13 cellular contexts compared by ENCODE assay signal in the genomic region with DNA sequence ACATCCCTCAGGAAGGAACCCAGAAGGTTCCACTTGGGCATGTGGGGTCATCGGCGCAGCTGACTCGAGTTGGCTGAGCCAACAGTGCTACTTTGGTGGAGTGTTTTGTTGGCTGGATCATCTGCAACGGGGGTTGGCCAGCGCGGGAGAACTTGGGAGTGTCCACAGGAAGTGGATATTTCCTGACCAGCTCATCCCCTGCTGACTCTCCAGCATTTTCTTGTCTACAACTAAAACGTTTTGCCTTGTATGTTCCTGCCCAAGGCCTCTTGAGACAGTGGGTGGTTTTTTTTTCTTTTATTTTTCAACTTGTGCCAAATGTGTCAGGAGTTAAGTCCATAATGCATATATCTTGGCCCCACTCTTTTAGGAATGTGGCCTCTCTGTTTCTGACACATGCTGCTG.
A peak's percentile ranks its signal among the peaks of the same experiment; 100 is the strongest.
DNase-seq lines count a peak whose midpoint lies in the region; ATAC-seq, FAIRE-seq and TF ChIP-seq lines count a peak whose summit lies in the region.
"Had no signal": no experiment of that assay in that cellular context is flagged by ENCODE, and none has a peak within 500 bp of the region (broad histone marks: within the 10 kb centered on the region; RNA-seq: fewer than 3 reads in every experiment).

No MANE protein-coding gene starts in this region.

- H2AFZ ChIP-seq in HepG2 (ENCODE audit: low read length) (no peak overlapping the region), fibroblast of lung (ENCODE audit: low read length) (peak overlapping the region; percentile 30), OCI-LY7 (ENCODE audit: low read length) (no peak overlapping the region)

- ATAC-seq in HepG2 = no peak

- H3K27me3 ChIP-seq in liver (ENCODE audit: control insufficient read depth in 4 of 4, insufficient read depth in 4 of 4, low read length in 3 of 4) (peaks cover 0 to 2% (median 0%) of the 10 kb centered on the region in 4 donors), HepG2 (ENCODE audit: control insufficient read depth in 1 of 2, insufficient read depth in 2 of 2, low read length in 2 of 2) (no peaks in the 10 kb centered on the region), fibroblast of lung (ENCODE audit: control insufficient read depth, insufficient read depth, low read length) (no peaks in the 10 kb centered on the region)

- DNase-seq in HepG2 (ENCODE audit: low spot score) (no peak), fibroblast of lung (ENCODE audit: low read depth in 2 of 2) (peak; percentile 93 to 100), myocyte (ENCODE audit: low read depth) (peak; percentile 94), D721Med (ENCODE audit: insufficient read length, low spot score) (no peak), GM20000 (ENCODE audit: low spot score) (no peak), substantia nigra (lab: John Stamatoyannopoulos, UW) (no peak), OCI-LY7 (ENCODE audit: low spot score) (no peak)
- DNase-seq: activated CD4-positive, alpha-beta T cell treated with anti-CD3 and anti-CD28 coated beads for 1 hour; NCI-H510A treated with DMSO at 0.1 percent for 48 hours had no signal

- TF ChIP-seq POLR2A in HepG2 (IDR thresholded peaks at IDR 0.05; ENCODE audit: insufficient read depth in 1 of 2, low read depth in 2 of 2, low read length in 2 of 2) = no peak

- no peak overlapping the region for H3K4me2 ChIP-seq in HepG2 (ENCODE audit: low read depth, low read length)
- peak overlapping the region; percentile 52 for H3K4me2 ChIP-seq in fibroblast of lung (ENCODE audit: extremely low read depth, insufficient read depth, low read length)
- H3K4me2 ChIP-seq in OCI-LY7 (ENCODE audit: low read length) = no peak overlapping the region

- no peak for TF ChIP-seq CTCF in liver (IDR thresholded peaks at IDR 0.05; ENCODE audit: low read depth, low read length, missing input control)
- TF ChIP-seq CTCF in HepG2 (CRISPR knock-in tag; IDR thresholded peaks at IDR 0.05) = no peak
- no peak for TF ChIP-seq CTCF in fibroblast of lung (conservative IDR thresholded peaks at IDR 0.05 in 1 of 2, IDR thresholded peaks at IDR 0.05 in 1 of 2; ENCODE audit: low read depth in 1 of 2, low read length in 2 of 2)
- TF ChIP-seq CTCF in D721Med (IDR thresholded peaks at IDR 0.05; ENCODE audit: insufficient read depth, missing control alignments) = no peak
- no peak for TF ChIP-seq CTCF in GM20000 (IDR thresholded peaks at IDR 0.05; ENCODE audit: extremely low read depth, missing control alignments)
- no peak for TF ChIP-seq CTCF in OCI-LY7 (conservative IDR thresholded peaks at IDR 0.05; ENCODE audit: low read length)

- H3K4me3 ChIP-seq in liver (ENCODE audit: low read depth in 1 of 3, low read length in 3 of 3) (no peak overlapping the region), HepG2 (replicated peaks in 1 of 3; ENCODE audit: insufficient read depth in 1 of 3, low read depth in 2 of 3, low read length in 3 of 3) (no peak overlapping the region), fibroblast of lung (replicated peaks in 1 of 4; ENCODE audit: control extremely low read depth in 1 of 4, insufficient read depth in 1 of 4, low read depth in 3 of 4, low read length in 4 of 4) (no peak overlapping the region), OCI-LY7 (ENCODE audit: low read depth, low read length, poor library complexity, severe bottlenecking) (no peak overlapping the region)

- intact Hi-C loops in HepG2 (cut with micrococcal nuclease; ENCODE audit: unreplicated experiment) (no loop called here), OCI-LY7 (cut with micrococcal nuclease; ENCODE audit: unreplicated experiment) (no loop called here)

- no peaks in the 10 kb centered on the region for H3K36me3 ChIP-seq in liver (ENCODE audit: control insufficient read depth in 4 of 4, insufficient read depth in 3 of 4, low read depth in 1 of 4, low read length in 3 of 4)
- no peaks in the 10 kb centered on the region for H3K36me3 ChIP-seq in HepG2 (replicated peaks in 1 of 2; ENCODE audit: control insufficient read depth in 1 of 2, insufficient read depth in 2 of 2, low read length in 2 of 2)
- no peaks in the 10 kb centered on the region for H3K36me3 ChIP-seq in fibroblast of lung (ENCODE audit: control insufficient read depth, insufficient read depth, low read length)
- no peaks in the 10 kb centered on the region for H3K36me3 ChIP-seq in OCI-LY7 (ENCODE audit: insufficient read depth, low read length)

- no peaks in the 10 kb centered on the region for H3K4me1 ChIP-seq in liver (ENCODE audit: control insufficient read depth in 4 of 4, insufficient read depth in 4 of 4, low read length in 3 of 4)
- no peaks in the 10 kb centered on the region for H3K4me1 ChIP-seq in HepG2 (ENCODE audit: insufficient read depth, low read length)
- H3K4me1 ChIP-seq in fibroblast of lung (ENCODE audit: control insufficient read depth, extremely low read depth, insufficient read depth, low read length) = peaks cover 11% of the 10 kb centered on the region
- no peaks in the 10 kb centered on the region for H3K4me1 ChIP-seq in OCI-LY7 (ENCODE audit: insufficient read depth, low read length, poor library complexity, severe bottlenecking)

- FAIRE-seq in HepG2 (lab: Jason Lieb, UNC) (no peak), D721Med (lab: Jason Lieb, UNC) (no peak)
- FAIRE-seq: GM12892, HTR-8/SVneo had no signal

- POLR2A ChIA-PET in HepG2 (lab: Yijun Ruan, JAX) (no interaction called here), OCI-LY7 (lab: Charles Lee) (interaction anchor here (0.6 kb wide), 1 partner anchor 560 kb away, joined by 3 read pairs; no protein-coding TSS in a partner anchor)

- no peaks in the 10 kb centered on the region for H3K9me2 ChIP-seq in OCI-LY7 (ENCODE audit: insufficient read depth, low read length)

- BruUV-seq in HepG2 (replicated peaks; lab: Mats Ljungman, UMichigan) (no TSS peak), OCI-LY7 (replicated peaks; lab: Mats Ljungman, UMichigan) (no TSS peak)

- H3K27ac ChIP-seq in liver (ENCODE audit: low read depth in 1 of 2, low read length in 2 of 2) = peak overlapping the region in 1 of 2 donors; percentile 40
- H3K27ac ChIP-seq in HepG2 (ENCODE audit: extremely low read length, insufficient read depth, low read length) = no peak overlapping the region
- peak overlapping the region; percentile 78 for H3K27ac ChIP-seq in fibroblast of lung (ENCODE audit: insufficient read depth, low read length)
- no peak overlapping the region for H3K27ac ChIP-seq in substantia nigra (ENCODE audit: low read depth, low read length, poor library complexity, severe bottlenecking)
- no peak overlapping the region for H3K27ac ChIP-seq in OCI-LY7 (ENCODE audit: low read depth, low read length, poor library complexity, severe bottlenecking)
- H3K27ac ChIP-seq: 22Rv1 had no signal

- 69% methylated on average over 7 of the region's 7 CpGs for WGBS in liver
- 57% methylated on average over 3 of the region's 7 CpGs for WGBS in HepG2 (ENCODE audit: low lambda C conversion rate)

- H3K9ac ChIP-seq in liver (ENCODE audit: low read depth in 1 of 2, low read length in 2 of 2) (no peak overlapping the region), HepG2 (ENCODE audit: insufficient read depth, low read depth, low read length) (no peak overlapping the region), fibroblast of lung (ENCODE audit: insufficient read depth, low read length) (no peak overlapping the region)

- CTCF ChIA-PET in HepG2 (lab: Yijun Ruan, JAX; ENCODE audit: low intra/inter-chr PET ratio, low total read pairs) (no interaction called here), OCI-LY7 (lab: Charles Lee; ENCODE audit: unreplicated experiment) (no interaction called here)

- TF ChIP-seq RAD21 in liver (IDR thresholded peaks at IDR 0.05) (no peak), HepG2 (CRISPR knock-in tag; IDR thresholded peaks at IDR 0.05) (no peak)

- H3K79me2 ChIP-seq in HepG2 (ENCODE audit: insufficient read depth, low read length) = no peaks in the 10 kb centered on the region
- H3K79me2 ChIP-seq in fibroblast of lung (ENCODE audit: control insufficient read depth, insufficient read depth, low read length) = no peaks in the 10 kb centered on the region
- no peaks in the 10 kb centered on the region for H3K79me2 ChIP-seq in OCI-LY7 (ENCODE audit: insufficient read depth, low read depth, low read length)

- TF ChIP-seq EP300 in HepG2 (IDR thresholded peaks at IDR 0.05; ENCODE audit: low read depth in 2 of 2, low read length in 2 of 2) (no peak), HepG2 (CRISPR knock-in tag; IDR thresholded peaks at IDR 0.05; ENCODE audit: borderline replicate concordance) (no peak)

- H3K9me3 ChIP-seq in liver (ENCODE audit: control insufficient read depth in 4 of 4, low read length in 3 of 4) (no peaks in the 10 kb centered on the region), HepG2 (ENCODE audit: low read length) (no peaks in the 10 kb centered on the region), fibroblast of lung (ENCODE audit: control insufficient read depth, insufficient read depth, low read depth, low read length) (no peaks in the 10 kb centered on the region), OCI-LY7 (ENCODE audit: low read length) (no peaks in the 10 kb centered on the region)

- in situ Hi-C loops in HepG2 (cut with HindIII; ENCODE audit: extremely low pct_ligation_motif_present, low pct_unique_long_range_greater_than_20kb) = loop anchor here (25.0 kb wide), 1 partner anchor 504 kb away; no protein-coding TSS in a partner anchor

- no peaks in the 10 kb centered on the region for H4K20me1 ChIP-seq in HepG2 (ENCODE audit: insufficient read depth, low read length)
- H4K20me1 ChIP-seq in fibroblast of lung (ENCODE audit: control insufficient read depth, extremely low read depth, insufficient read depth, low read length) = no peaks in the 10 kb centered on the region
- no peaks in the 10 kb centered on the region for H4K20me1 ChIP-seq in OCI-LY7 (ENCODE audit: insufficient read depth, low read length)

TF ChIP-seq in liver, 16 proteins besides CTCF, POLR2A, EP300 and RAD21:
- TF ChIP-seq ATF3 (IDR thresholded peaks at IDR 0.05) (no peak), NR2F2 (IDR thresholded peaks at IDR 0.05) (peak; percentile 55)
TF ChIP-seq in liver: peak in this region for 1.

Comparison
In these comparisons a context has a peak if more than half of its experiments do, and no peak if none do; other contexts are left out.
1. DNase-seq: peak in fibroblast of lung (2 of 2) and myocyte (single experiment); none in HepG2 (single experiment), D721Med (single experiment), GM20000 (single experiment), substantia nigra (0 of 49) and OCI-LY7 (single experiment).